ENCODE assay signal across 25 cellular contexts in the genomic region with DNA sequence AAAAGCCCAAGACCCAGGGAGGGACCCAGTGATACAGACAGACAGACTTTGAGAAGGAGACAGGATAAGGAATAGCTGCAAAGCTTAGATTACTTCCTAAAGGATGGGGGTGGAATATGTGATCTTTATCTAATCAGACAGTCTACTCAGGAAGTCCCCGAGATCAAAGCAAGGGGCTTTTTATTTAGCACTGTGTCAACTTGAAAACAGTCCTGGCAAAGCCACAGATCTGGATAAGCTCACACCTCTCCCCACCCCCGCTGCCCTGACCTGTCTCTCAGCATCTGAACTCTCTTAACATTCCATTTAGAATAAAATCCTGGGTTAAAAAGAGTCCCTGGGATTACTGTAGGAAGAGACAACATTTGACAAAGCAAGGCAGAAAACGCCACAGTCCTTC.
A peak's percentile ranks its signal among the peaks of the same experiment; 100 is the strongest.
DNase-seq lines count a peak whose midpoint lies in the region; ATAC-seq and TF ChIP-seq lines count a peak whose summit lies in the region.
"Had no signal": no experiment of that assay in that cellular context is flagged by ENCODE, and none has a peak within 500 bp of the region (broad histone marks: within the 10 kb centered on the region; RNA-seq: fewer than 3 reads in every experiment).

No MANE protein-coding gene starts in this region.

- H3K36me3 Mint-ChIP-seq in GM23338 (ENCODE audit: low read depth) (peaks cover under 1% of the 10 kb centered on the region; the same call in 1 of the 3 replicates), endodermal cell (ENCODE audit: low read depth) (peaks cover 8% of the 10 kb centered on the region)
- H3K36me3 Mint-ChIP-seq: activated CD8-positive, alpha-beta memory T cell treated with anti-CD3 and anti-CD28 coated beads, Interleukin-2, amount 10 ng/mL, durations not matched to agents 7 days and 5 days had no signal

- TF ChIP-seq POLR2A in esophagus muscularis mucosa (IDR thresholded peaks at IDR 0.05; ENCODE audit: low read depth) = no peak

- peak overlapping the region; percentile 20; the same call in 1 of the 2 replicates for H2AFZ ChIP-seq in GM23338
- H2AFZ ChIP-seq: GM23248 had no signal

- H3K9me3 Mint-ChIP-seq in GM23338 (peaks cover 1% of the 10 kb centered on the region; the same call in 2 of the 3 replicates), endodermal cell (peaks cover 19% of the 10 kb centered on the region)
- H3K9me3 Mint-ChIP-seq: CD4-positive, alpha-beta T cell; T-helper 1 cell treated with Interleukin-12 subunit alpha and Interleukin-12 subunit beta and Interleukin-4 antibody, amounts not matched to agents 30 μg/mL and 1 μg/mL, for 36 hours had no signal

- no peaks in the 10 kb centered on the region for H3F3A ChIP-seq in GM23338 (replicated peaks; ENCODE audit: low read depth)

- H3K27me3 ChIP-seq in BLaER1 treated with 17β-estradiol and CSF1 and Interleukin-3, amounts not matched to agents 10 nM and 100 nM = no peaks in the 10 kb centered on the region
- H3K27me3 ChIP-seq in GM23338 (ENCODE audit: insufficient read depth) = no peaks in the 10 kb centered on the region
- H3K27me3 ChIP-seq in endodermal cell (ENCODE audit: control insufficient read depth, insufficient read depth, low read length, poor library complexity, severe bottlenecking) = no peaks in the 10 kb centered on the region
- no peaks in the 10 kb centered on the region for H3K27me3 ChIP-seq in rectal smooth muscle tissue (ENCODE audit: control insufficient read depth, insufficient read depth, low read length)
- no peaks in the 10 kb centered on the region for H3K27me3 ChIP-seq in esophagus muscularis mucosa
- H3K27me3 ChIP-seq: gastrocnemius medialis had no signal

- no peak overlapping the region for H3K9ac ChIP-seq in BLaER1 treated with 17β-estradiol and CSF1 and Interleukin-3, amounts not matched to agents 10 nM and 100 nM
- H3K9ac ChIP-seq in endodermal cell (ENCODE audit: extremely low read depth, low read length, poor library complexity, severe bottlenecking) (no peak overlapping the region), rectal smooth muscle tissue (ENCODE audit: low read length) (no peak overlapping the region)
- H3K9ac ChIP-seq: GM23248 had no signal

- no peak for TF ChIP-seq CTCF in GM23338 (conservative IDR thresholded peaks at IDR 0.05; ENCODE audit: low read depth in 2 of 2)
- no peak for TF ChIP-seq CTCF in endodermal cell (conservative IDR thresholded peaks at IDR 0.05)
- no peak for TF ChIP-seq CTCF in esophagus muscularis mucosa (IDR thresholded peaks at IDR 0.05)

- H3K27ac ChIP-seq in BLaER1 treated with 17β-estradiol and CSF1 and Interleukin-3, amounts not matched to agents 10 nM and 100 nM = no peak overlapping the region
- H3K27ac ChIP-seq in GM23338 (ENCODE audit: low read depth) (no peak overlapping the region), endodermal cell (ENCODE audit: low read depth, low read length) (no peak overlapping the region), rectal smooth muscle tissue (ENCODE audit: low read depth, low read length) (peak overlapping the region; percentile 38), esophagus muscularis mucosa (replicated peaks in 1 of 4) (no peak overlapping the region), substantia nigra (ENCODE audit: low read depth, low read length, poor library complexity, severe bottlenecking) (no peak overlapping the region)
- H3K27ac ChIP-seq: gastrocnemius medialis, GM23248, lower lobe of right lung had no signal

- peaks cover 5% of the 10 kb centered on the region for H3K9me2 ChIP-seq in GM23338 (ENCODE audit: insufficient read depth)

- no peak for ATAC-seq in GM23338
- ATAC-seq in HG02973 (IDR thresholded peaks at IDR 0.05; ENCODE audit: unreplicated experiment) = no peak
- ATAC-seq: activated CD8-positive, alpha-beta memory T cell treated with anti-CD3 and anti-CD28 coated beads, Interleukin-2, amount 10 ng/mL, durations not matched to agents 7 days and 5 days; esophagus mucosa; lower lobe of right lung; Panc1 had no signal

- no peak for DNase-seq in GM23338 (ENCODE audit: low spot score)
- DNase-seq in endodermal cell = peak; percentile 84
- DNase-seq in esophagus muscularis mucosa (ENCODE audit: extremely low spot score) = no peak
- no peak for DNase-seq in Kasumi-1 (lab: John Stamatoyannopoulos, UW)
- no peak for DNase-seq in substantia nigra (lab: John Stamatoyannopoulos, UW)
- DNase-seq: activated CD4-positive, alpha-beta T cell treated with anti-CD3 and anti-CD28 coated beads for 4 hours; activated CD8-positive, alpha-beta memory T cell treated with anti-CD3 and anti-CD28 coated beads, Interleukin-2, amount 10 ng/mL, durations not matched to agents 7 days and 5 days; CD4-positive, alpha-beta T cell; effector CD4-positive, alpha-beta T cell; GM23248; IMR-90; lower lobe of right lung; NCI-H1417; NCI-H2107; NCI-H510A; NK-92 treated with Interleukin-12 subunit alpha and Interleukin-12 subunit beta, amount 100 ng/mL, for 24 hours; stimulated activated CD4-positive, alpha-beta T cell treated with anti-CD3 and anti-CD28 coated beads, Interleukin-12 subunit alpha, Interleukin-12 subunit beta, amount 100 ng/mL, for 4 hours had no signal

- H3K4me1 ChIP-seq in BLaER1 treated with 17β-estradiol and CSF1 and Interleukin-3, amounts not matched to agents 10 nM and 100 nM = peaks cover 7 to 11% (median 10%) of the 10 kb centered on the region in 10 experiments; a peak in 14 of 20 replicates
- H3K4me1 ChIP-seq in GM23338 (ENCODE audit: insufficient read depth) = no peaks in the 10 kb centered on the region; the same call in none of the 2 replicates
- peaks cover 20% of the 10 kb centered on the region for H3K4me1 ChIP-seq in endodermal cell (ENCODE audit: control insufficient read depth, insufficient read depth, low read length)
- H3K4me1 ChIP-seq in rectal smooth muscle tissue (ENCODE audit: control insufficient read depth, insufficient read depth, low read length) = peaks cover 3% of the 10 kb centered on the region
- H3K4me1 ChIP-seq in esophagus muscularis mucosa = no peaks in the 10 kb centered on the region
- H3K4me1 ChIP-seq: gastrocnemius medialis, lower lobe of right lung had no signal

- WGBS in endodermal cell (ENCODE audit: insufficient coverage in 1 of 2, insufficient read length in 1 of 2), 2 experiments = 37 to 44% methylated on average over 1 to 3 of the region's 3 CpGs
- 42% methylated on average over 3 of the region's 3 CpGs for WGBS in esophagus muscularis mucosa

- no peak overlapping the region for H3K4me3 ChIP-seq in BLaER1 treated with 17β-estradiol and CSF1 and Interleukin-3, amounts not matched to agents 10 nM and 100 nM
- H3K4me3 ChIP-seq in GM23338 (no peak overlapping the region), endodermal cell (ENCODE audit: low read length) (peak overlapping the region; percentile 54), rectal smooth muscle tissue (ENCODE audit: low read length) (no peak overlapping the region), esophagus muscularis mucosa (no peak overlapping the region)
- H3K4me3 ChIP-seq: gastrocnemius medialis, GM23248, lower lobe of right lung had no signal

- H3K27ac Mint-ChIP-seq in GM23338 = no peak overlapping the region
- H3K27ac Mint-ChIP-seq in endodermal cell = peak overlapping the region; percentile 83
- H3K27ac Mint-ChIP-seq: activated CD8-positive, alpha-beta memory T cell treated with anti-CD3 and anti-CD28 coated beads, Interleukin-2, amount 10 ng/mL, durations not matched to agents 7 days and 5 days; activated naive CD8-positive, alpha-beta T cell; CD4-positive, alpha-beta T cell; T-helper 1 cell treated with Interleukin-12 subunit alpha and Interleukin-12 subunit beta and Interleukin-4 antibody, amounts not matched to agents 30 μg/mL and 1 μg/mL, for 36 hours had no signal

- H3K9me3 ChIP-seq in BLaER1 treated with 17β-estradiol and CSF1 and Interleukin-3, amounts not matched to agents 10 nM and 100 nM (replicated peaks in 1 of 11) = peaks cover 0 to 6% (median 0%) of the 10 kb centered on the region in 11 experiments; a peak in 2 of 22 replicates
- H3K9me3 ChIP-seq in endodermal cell (ENCODE audit: control insufficient read depth, low read length) (peaks cover 13% of the 10 kb centered on the region), esophagus muscularis mucosa (no peaks in the 10 kb centered on the region)
- H3K9me3 ChIP-seq: gastrocnemius medialis, lower lobe of right lung had no signal

- no peaks in the 10 kb centered on the region for H3K79me2 ChIP-seq in GM23338 (replicated peaks; ENCODE audit: insufficient read depth)

- H3K27me3 Mint-ChIP-seq in GM23338 (ENCODE audit: insufficient read depth, low read depth, poor library complexity) = no peaks in the 10 kb centered on the region
- no peaks in the 10 kb centered on the region for H3K27me3 Mint-ChIP-seq in endodermal cell (ENCODE audit: insufficient read depth)

- H3K4me2 ChIP-seq in BLaER1 treated with 17β-estradiol and CSF1 and Interleukin-3, amounts not matched to agents 10 nM and 100 nM = peak overlapping the region; percentile 2 to 43 (median 21); a peak in 20 of 22 replicates
- 0 out of 2 replicates have a peak overlapping the region, but pooled peaks have one; percentile 46 for H3K4me2 ChIP-seq in GM23338

- no peaks in the 10 kb centered on the region for H4K20me1 ChIP-seq in BLaER1 treated with 17β-estradiol and CSF1 and Interleukin-3, amounts not matched to agents 10 nM and 100 nM
- no peaks in the 10 kb centered on the region for H4K20me1 ChIP-seq in GM23338 (replicated peaks; ENCODE audit: insufficient read depth)

- H3K4me1 Mint-ChIP-seq in GM23338 (peaks cover 14% of the 10 kb centered on the region), endodermal cell (peaks cover 63% of the 10 kb centered on the region)
- H3K4me1 Mint-ChIP-seq: activated CD8-positive, alpha-beta memory T cell treated with anti-CD3 and anti-CD28 coated beads, Interleukin-2, amount 10 ng/mL, durations not matched to agents 7 days and 5 days had no signal

- no peaks in the 10 kb centered on the region for H3K36me3 ChIP-seq in BLaER1 treated with 17β-estradiol and CSF1 and Interleukin-3, amounts not matched to agents 10 nM and 100 nM
- H3K36me3 ChIP-seq in GM23338 (ENCODE audit: insufficient read depth) = no peaks in the 10 kb centered on the region
- no peaks in the 10 kb centered on the region for H3K36me3 ChIP-seq in endodermal cell (ENCODE audit: control insufficient read depth, insufficient read depth, low read length)
- H3K36me3 ChIP-seq in rectal smooth muscle tissue (ENCODE audit: control insufficient read depth, insufficient read depth, low read length) = no peaks in the 10 kb centered on the region
- no peaks in the 10 kb centered on the region for H3K36me3 ChIP-seq in esophagus muscularis mucosa
- H3K36me3 ChIP-seq: gastrocnemius medialis, lower lobe of right lung had no signal

- intact Hi-C loops in esophagus muscularis mucosa (cut with DNase I) = no loop called here

- TF ChIP-seq EP300 in esophagus muscularis mucosa (IDR thresholded peaks at IDR 0.05) = no peak

- H3K4me3 Mint-ChIP-seq in GM23338 = no peak overlapping the region
- peak overlapping the region; percentile 18 for H3K4me3 Mint-ChIP-seq in endodermal cell
- H3K4me3 Mint-ChIP-seq: activated CD8-positive, alpha-beta memory T cell treated with anti-CD3 and anti-CD28 coated beads, Interleukin-2, amount 10 ng/mL, durations not matched to agents 7 days and 5 days; activated naive CD8-positive, alpha-beta T cell; CD4-positive, alpha-beta T cell; T-helper 1 cell treated with Interleukin-12 subunit alpha and Interleukin-12 subunit beta and Interleukin-4 antibody, amounts not matched to agents 30 μg/mL and 1 μg/mL, for 36 hours had no signal

TF ChIP-seq in GM23338, 12 proteins besides CTCF, POLR2A, EP300 and RAD21 (continues in another document):
- TF ChIP-seq JUNB (IDR thresholded peaks at IDR 0.05; ENCODE audit: unreplicated experiment) = no peak
